In genomic region chr7:149861728-149862045, GRCh38 we compare ENCODE assay signal across 2 cellular contexts.
TF ChIP-seq lines count a peak whose summit lies in the region.

No MANE protein-coding gene starts in this region.

TF ChIP-seq in GM23338, 12 proteins besides CTCF, POLR2A, EP300 and RAD21:
- no peak for TF ChIP-seq STAT1 (IDR thresholded peaks at IDR 0.05; ENCODE audit: unreplicated experiment)
- TF ChIP-seq NANOG (IDR thresholded peaks at IDR 0.05; ENCODE audit: borderline replicate concordance), result no peak
- TF ChIP-seq ZNF331 (CRISPR knock-in tag; IDR thresholded peaks at IDR 0.05; ENCODE audit: low read depth), result no peak
- TF ChIP-seq EZH2phosphoT487 (IDR thresholded peaks at IDR 0.05; ENCODE audit: unreplicated experiment), result no peak

TF ChIP-seq in IMR-90, 13 proteins besides CTCF, POLR2A, EP300 and RAD21:
- TF ChIP-seq RFX5 (IDR thresholded peaks at IDR 0.05; ENCODE audit: low read depth, low read length) (no peak), CHD1 (IDR thresholded peaks at IDR 0.05; ENCODE audit: low read depth, low read length) (no peak), ELK1 (IDR thresholded peaks at IDR 0.05; ENCODE audit: borderline replicate concordance, low read depth, low read length) (no peak), FOS (IDR thresholded peaks at IDR 0.05; ENCODE audit: low read depth, low read length) (no peak), MAZ (IDR thresholded peaks at IDR 0.05; ENCODE audit: borderline replicate concordance, low read depth, low read length) (no peak), MXI1 (IDR thresholded peaks at IDR 0.05; ENCODE audit: borderline replicate concordance, low read depth, low read length) (no peak), RCOR1 (IDR thresholded peaks at IDR 0.05; ENCODE audit: insufficient replicate concordance, low read length) (no peak), BHLHE40 (IDR thresholded peaks at IDR 0.05; ENCODE audit: low read depth, low read length) (no peak), NFE2L2 (IDR thresholded peaks at IDR 0.05; ENCODE audit: low read depth, low read length) (no peak)
- TF ChIP-seq, protein P1, sequence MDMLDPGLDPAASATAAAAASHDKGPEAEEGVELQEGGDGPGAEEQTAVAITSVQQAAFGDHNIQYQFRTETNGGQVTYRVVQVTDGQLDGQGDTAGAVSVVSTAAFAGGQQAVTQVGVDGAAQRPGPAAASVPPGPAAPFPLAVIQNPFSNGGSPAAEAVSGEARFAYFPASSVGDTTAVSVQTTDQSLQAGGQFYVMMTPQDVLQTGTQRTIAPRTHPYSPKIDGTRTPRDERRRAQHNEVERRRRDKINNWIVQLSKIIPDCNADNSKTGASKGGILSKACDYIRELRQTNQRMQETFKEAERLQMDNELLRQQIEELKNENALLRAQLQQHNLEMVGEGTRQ (IDR thresholded peaks at IDR 0.05; ENCODE audit: low read depth, low read length), result no peak
